Comparison of ENCODE assay signal across 8 cellular contexts in genomic region chr11:78138694-78139421, GRCh38. TPM values are rescaled to one million over a fixed set of nuclear protein-coding genes. Genes with fewer than 3 reads are reported as not detected.
DNase-seq lines count a peak whose midpoint lies in the region; ATAC-seq, FAIRE-seq and TF ChIP-seq lines count a peak whose summit lies in the region.

No MANE protein-coding gene starts in this region.

- peak overlapping the region; percentile 90 to 93 for H3K4me3 Mint-ChIP-seq in stimulated activated naive CD8-positive, alpha-beta T cell treated with anti-CD3 and anti-CD28 coated beads, Interleukin-15, amount 100 ng/mL, for 72 hours

- DNase-seq in D341Med (ENCODE audit: low spot score) (peak; percentile 40), GM20000 (ENCODE audit: low spot score) (peak; percentile 22), HL-60 (ENCODE audit: low read depth in 1 of 2, low spot score in 1 of 2) (peak in 1 of 2 experiments; percentile 64), T-helper 2 cell (peak in 4 of 5 experiments; percentile 1 to 71 (median 12)), cerebellum (ENCODE audit: low spot score) (peak; percentile 8), D721Med (ENCODE audit: insufficient read length, low spot score) (no peak)
- peak; percentile 20 to 32 for DNase-seq in stimulated activated naive CD8-positive, alpha-beta T cell treated with anti-CD3 and anti-CD28 coated beads, Interleukin-15, amount 100 ng/mL, for 72 hours

- peaks cover 42% of the 10 kb centered on the region for H3K4me1 Mint-ChIP-seq in stimulated activated naive CD8-positive, alpha-beta T cell treated with anti-CD3 and anti-CD28 coated beads, Interleukin-15, amount 100 ng/mL, for 72 hours

- no peaks in the 10 kb centered on the region for H3K9me3 ChIP-seq in mucosa of rectum (ENCODE audit: control insufficient read depth in 2 of 2, low read length in 2 of 2)

- H3K27ac Mint-ChIP-seq in stimulated activated naive CD8-positive, alpha-beta T cell treated with anti-CD3 and anti-CD28 coated beads, Interleukin-15, amount 100 ng/mL, for 72 hours, result peak overlapping the region; percentile 96

- TF ChIP-seq CTCF in GM20000 (IDR thresholded peaks at IDR 0.05; ENCODE audit: extremely low read depth, missing control alignments), result no peak
- no peak for TF ChIP-seq CTCF in HL-60 (IDR thresholded peaks at IDR 0.05; ENCODE audit: insufficient read depth, low read length)
- TF ChIP-seq CTCF in D721Med (IDR thresholded peaks at IDR 0.05; ENCODE audit: insufficient read depth, missing control alignments), result no peak

- peaks cover 0 to 4% of the 10 kb centered on the region in 2 donors for H3K9me3 Mint-ChIP-seq in stimulated activated naive CD8-positive, alpha-beta T cell treated with anti-CD3 and anti-CD28 coated beads, Interleukin-15, amount 100 ng/mL, for 72 hours

- no peak for FAIRE-seq in D721Med (lab: Jason Lieb, UNC)

- H3K9ac ChIP-seq in mucosa of rectum (ENCODE audit: low read depth in 1 of 2, low read length in 2 of 2), result peak overlapping the region; percentile 70 to 86

- H3K27me3 ChIP-seq in HL-60 (ENCODE audit: insufficient read depth, poor library complexity, severe bottlenecking) (no peaks in the 10 kb centered on the region), mucosa of rectum (ENCODE audit: control insufficient read depth in 2 of 2, insufficient read depth in 2 of 2, low read length in 2 of 2) (no peaks in the 10 kb centered on the region)

- H3K4me1 ChIP-seq in mucosa of rectum (ENCODE audit: control insufficient read depth in 2 of 2, insufficient read depth in 2 of 2, low read length in 2 of 2), result peaks cover 0 to 6% of the 10 kb centered on the region in 2 donors

- no peaks in the 10 kb centered on the region for H3K27me3 Mint-ChIP-seq in stimulated activated naive CD8-positive, alpha-beta T cell treated with anti-CD3 and anti-CD28 coated beads, Interleukin-15, amount 100 ng/mL, for 72 hours

- H3K4me3 ChIP-seq in HL-60 (replicated peaks; ENCODE audit: insufficient read depth, low read length) (peak overlapping the region; percentile 63), mucosa of rectum (ENCODE audit: low read length in 2 of 2) (peak overlapping the region; percentile 94 to 98)

- ATAC-seq in stimulated activated naive CD8-positive, alpha-beta T cell treated with anti-CD3 and anti-CD28 coated beads, Interleukin-15, amount 100 ng/mL, for 72 hours, result peak; percentile 51

- H3K36me3 ChIP-seq in mucosa of rectum (ENCODE audit: control insufficient read depth in 2 of 2, insufficient read depth in 2 of 2, low read length in 2 of 2), result no peaks in the 10 kb centered on the region

- H3K27ac ChIP-seq in HL-60 (replicated peaks) (peak overlapping the region; percentile 81), mucosa of rectum (ENCODE audit: low read depth in 2 of 2, low read length in 2 of 2) (peak overlapping the region; percentile 73 to 85)

RNA-seq across cellular contexts. Expression of gene ALG8, which starts 0.6 kb away (rescaled TPM):
- total RNA-seq in cerebellum, result 38.0 TPM

RNA-seq across cellular contexts. Expression of gene KCTD21, which starts 49.6 kb away (rescaled TPM):
- total RNA-seq in cerebellum, result 4.4 TPM

RNA-seq across cellular contexts. Expression of gene USP35, which starts 49.9 kb away (rescaled TPM):
- 14.2 TPM for total RNA-seq in cerebellum

RNA-seq across cellular contexts. Expression of gene NDUFC2, which starts 59.2 kb away (rescaled TPM):
- 83.9 TPM for total RNA-seq in cerebellum
